Comparison of ENCODE assay signal across 22 cellular contexts in the genomic region with DNA sequence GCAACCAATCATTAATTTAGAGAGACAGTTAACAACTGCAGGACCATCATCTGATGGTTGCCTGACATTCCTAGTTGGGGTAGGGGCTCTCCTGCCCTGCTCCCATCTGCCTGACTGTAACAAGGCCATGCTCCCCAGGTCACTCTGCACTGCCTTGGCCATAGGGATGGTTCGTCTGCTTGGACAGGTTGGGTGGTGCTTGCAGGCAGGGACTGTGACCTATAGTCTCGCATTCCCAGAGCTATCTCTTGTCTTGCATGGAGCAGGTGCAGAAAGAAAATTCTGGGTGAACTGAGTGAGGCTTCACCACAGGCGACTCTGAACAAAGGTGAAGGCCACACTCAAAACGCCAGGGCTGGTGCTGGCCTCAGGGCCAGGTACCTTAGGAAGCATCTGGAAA.
"Had no signal": no experiment of that assay in that cellular context is flagged by ENCODE, and none has a peak within 500 bp of the region (broad histone marks: within the 10 kb centered on the region; RNA-seq: fewer than 3 reads in every experiment).

No MANE protein-coding gene starts in this region.

- H3K4me3 Mint-ChIP-seq: activated T-helper 1 cell treated with anti-CD3 and anti-CD28 coated beads, Interleukin-12 subunit alpha, Interleukin-12 subunit beta, Interleukin-2, Interleukin-4 antibody, amounts not matched to agents 30 ng/mL and 10 ng/mL and 1 ng/mL, durations not matched to agents 14 hours and 24 hours and 36 hours; memory B cell; nephron; T-helper 1 cell treated with Interleukin-12 subunit alpha and Interleukin-12 subunit beta and Interleukin-4 antibody, amounts not matched to agents 30 μg/mL and 1 μg/mL, for 36 hours had no signal

- ATAC-seq: gastroesophageal sphincter, left colon had no signal

- H3K27me3 Mint-ChIP-seq: memory B cell had no signal

- H3K27ac Mint-ChIP-seq: activated T-helper 1 cell treated with anti-CD3 and anti-CD28 coated beads, Interleukin-12 subunit alpha, Interleukin-12 subunit beta, Interleukin-2, Interleukin-4 antibody, amounts not matched to agents 30 ng/mL and 10 ng/mL and 1 ng/mL, durations not matched to agents 14 hours and 24 hours and 36 hours; memory B cell; nephron; T-helper 1 cell treated with Interleukin-12 subunit alpha and Interleukin-12 subunit beta and Interleukin-4 antibody, amounts not matched to agents 30 μg/mL and 1 μg/mL, for 36 hours had no signal

- H3K9me3 Mint-ChIP-seq: activated T-helper 1 cell treated with anti-CD3 and anti-CD28 coated beads, Interleukin-12 subunit alpha, Interleukin-12 subunit beta, Interleukin-2, Interleukin-4 antibody, amounts not matched to agents 30 ng/mL and 10 ng/mL and 1 ng/mL, durations not matched to agents 14 hours and 24 hours and 36 hours; memory B cell; nephron; T-helper 1 cell treated with Interleukin-12 subunit alpha and Interleukin-12 subunit beta and Interleukin-4 antibody, amounts not matched to agents 30 μg/mL and 1 μg/mL, for 36 hours had no signal

- H3K27ac ChIP-seq: epithelial cell of prostate, gastroesophageal sphincter, sigmoid colon, thoracic aorta, upper lobe of left lung had no signal

- DNase-seq: activated CD4-positive, alpha-beta T cell treated with anti-CD3 and anti-CD28 coated beads for 4 hours; activated CD4-positive, alpha-beta T cell treated with anti-CD3 and anti-CD28 coated beads, Interleukin-2, amount 50 U/mL, for 48 hours; activated CD4-positive, CD25-positive, alpha-beta regulatory T cell; activated gamma-delta T cell; amygdala; cortex of kidney; left colon; posterior cingulate gyrus; stimulated activated CD4-positive, alpha-beta T cell treated with anti-CD3 and anti-CD28 coated beads, Interleukin-15, amount 100 ng/mL, for 24 hours; stimulated activated CD4-positive, alpha-beta T cell treated with anti-CD3 and anti-CD28 coated beads, Interleukin-2, amount 100 ng/mL, for 48 hours; stimulated activated naive CD4-positive, alpha-beta T cell treated with Interleukin-2 at 50 U/mL for 16 hours; T1000 had no signal

- H3K9me3 ChIP-seq: gastroesophageal sphincter, sigmoid colon, thoracic aorta, upper lobe of left lung had no signal

- H3K27me3 ChIP-seq: upper lobe of left lung had no signal

- H3K4me3 ChIP-seq: gastroesophageal sphincter, sigmoid colon, smooth muscle cell, thoracic aorta, upper lobe of left lung had no signal
